In the genomic region with DNA sequence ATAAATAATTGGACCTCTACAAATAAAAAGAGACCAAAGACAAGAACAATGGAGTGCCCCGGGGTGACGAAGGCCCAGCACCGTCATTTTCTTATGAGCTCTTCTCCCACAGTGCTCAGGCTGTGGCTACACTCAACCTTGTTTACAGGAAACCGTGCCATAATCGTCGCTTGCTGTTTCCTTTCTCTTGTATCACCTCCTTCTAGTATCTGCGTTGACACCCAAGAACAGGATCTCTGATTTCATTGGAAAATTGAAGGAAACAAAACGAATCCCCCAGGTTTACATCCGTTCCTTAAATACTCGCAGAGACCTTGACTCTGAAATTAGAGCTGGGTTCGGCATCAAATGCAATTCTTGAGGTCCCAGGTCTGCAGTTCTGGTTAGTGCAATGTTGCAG, we compare ENCODE assay signal across 10 cellular contexts. TPM values are rescaled to one million over a fixed set of nuclear protein-coding genes. Genes with fewer than 3 reads are reported as not detected.
DNase-seq lines count a peak whose midpoint lies in the region; ATAC-seq, FAIRE-seq and TF ChIP-seq lines count a peak whose summit lies in the region.
"Had no signal": no experiment of that assay in that cellular context is flagged by ENCODE, and none has a peak within 500 bp of the region (broad histone marks: within the 10 kb centered on the region; RNA-seq: fewer than 3 reads in every experiment).

No MANE protein-coding gene starts in this region.

- no peak for TF ChIP-seq POLR2A in H54 (IDR thresholded peaks at IDR 0.05; ENCODE audit: low read depth, low read length)

- H3K36me3 Mint-ChIP-seq in T-helper 17 cell (ENCODE audit: low read depth) = no peaks in the 10 kb centered on the region

- peak overlapping the region; percentile 78 for H3K4me3 Mint-ChIP-seq in T-helper 17 cell

- peak overlapping the region; percentile 30 for H3K4me3 ChIP-seq in skeletal muscle cell (ENCODE audit: low read depth, low read length)
- H3K4me3 ChIP-seq: lung had no signal

- POLR2A ChIA-PET in HEK293T (lab: Yijun Ruan, JAX) = no interaction called here

- H3K4me1 Mint-ChIP-seq in T-helper 17 cell = peaks cover 21% of the 10 kb centered on the region

- DNase-seq in T-helper 17 cell = no peak
- DNase-seq in foreskin melanocyte = peak; percentile 24
- no peak for DNase-seq in skeletal muscle cell (ENCODE audit: low read depth)
- DNase-seq in HEK293T (ENCODE audit: extremely low spot score) = no peak
- DNase-seq in stimulated activated CD8-positive, alpha-beta memory T cell treated with anti-CD3 and anti-CD28 coated beads, Interleukin-4, amount 100 ng/mL, for 48 hours = no peak
- no peak for DNase-seq in H54 (ENCODE audit: insufficient read length, low spot score)

- H3K9me3 ChIP-seq in T-helper 17 cell (ENCODE audit: control insufficient read depth, low read length, poor library complexity, severe bottlenecking) = no peaks in the 10 kb centered on the region

- peaks cover 46% of the 10 kb centered on the region for H3K27me3 Mint-ChIP-seq in T-helper 17 cell

- FAIRE-seq in H54 (lab: Jason Lieb, UNC) = no peak

- H3K27ac Mint-ChIP-seq in T-helper 17 cell = no peak overlapping the region

- ATAC-seq in GM19395 (IDR thresholded peaks at IDR 0.05; ENCODE audit: unreplicated experiment) (peak; percentile 26), T-helper 17 cell (peak; percentile 39), GM19328 (IDR thresholded peaks at IDR 0.05; ENCODE audit: unreplicated experiment) (no peak)

- CTCF ChIA-PET in HEK293T (lab: Yijun Ruan, JAX) = interaction anchor here (0.5 to 2.9 kb wide), 27 partner anchors 10 to 1292 kb away, joined by 3 to 13 read pairs (median 3); no protein-coding TSS in a partner anchor

TF ChIP-seq in HEK293T, 16 proteins besides CTCF, POLR2A, EP300 and RAD21:
- TF ChIP-seq FOXK2 (IDR thresholded peaks at IDR 0.05) = no peak
- no peak for TF ChIP-seq HDGF (IDR thresholded peaks at IDR 0.05; ENCODE audit: borderline replicate concordance)

RNA-seq across cellular contexts. Expression of gene IGFBP3, which starts 1.7 kb away (rescaled TPM):
- 10 to 100 TPM in 1 of 2 donors, 1 to 10 TPM in 1; 7.2 to 19.0 TPM for total RNA-seq in T-helper 17 cell

RNA-seq across cellular contexts. Expression of gene IGFBP1, which starts 34.5 kb away (rescaled TPM):
- not detected for total RNA-seq in T-helper 17 cell
- total RNA-seq: lung; T-helper 2 cell treated with Interferon-gamma antibody and Interleukin-4, amounts not matched to agents 100 ng/mL and 5 ng/mL, for 36 hours had no signal

RNA-seq across cellular contexts. Expression of gene CCDC201, which starts 49.9 kb away (rescaled TPM):
- total RNA-seq in T-helper 17 cell = not detected
- total RNA-seq: lung; T-helper 2 cell treated with Interferon-gamma antibody and Interleukin-4, amounts not matched to agents 100 ng/mL and 5 ng/mL, for 36 hours had no signal
